ENCODE assay signal across 12 cellular contexts in the genomic region with DNA sequence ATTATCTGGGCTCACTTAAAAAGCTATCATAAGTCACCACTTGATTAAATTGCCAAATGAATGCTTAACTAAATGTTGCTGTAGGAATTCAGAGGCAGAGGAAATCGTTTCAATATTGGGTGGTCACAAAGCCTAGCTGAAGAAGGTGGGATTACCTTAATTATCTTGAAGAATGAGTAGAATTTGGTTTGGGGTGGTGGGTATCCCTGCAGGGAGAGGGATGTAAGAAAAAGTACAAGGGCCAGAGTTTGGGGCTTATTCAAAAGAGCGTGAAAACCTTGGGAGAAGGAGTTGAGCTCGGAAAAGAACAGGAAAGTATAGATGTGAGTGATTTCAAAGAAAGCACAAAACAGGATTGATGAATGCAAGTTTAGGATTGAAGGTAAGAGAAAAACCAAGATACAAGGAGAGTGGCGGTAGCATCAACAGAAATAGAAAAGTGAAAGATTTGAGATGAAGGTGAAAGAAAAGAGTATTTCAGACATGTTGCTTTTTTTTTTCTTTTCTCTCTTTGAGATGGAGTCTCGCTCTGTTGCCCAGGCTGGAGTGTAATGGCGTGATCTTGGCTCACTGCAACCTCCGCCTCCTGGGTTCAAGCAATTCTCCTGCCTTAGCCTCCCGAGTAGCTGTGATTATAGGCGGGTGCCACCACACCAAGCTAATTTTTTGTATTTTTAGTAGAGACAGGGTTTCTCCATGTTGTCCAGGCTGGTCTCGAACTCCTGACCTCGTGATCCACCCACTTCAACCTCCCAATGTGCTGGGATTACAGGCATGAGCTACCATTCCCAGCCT. TPM values are rescaled to one million over a fixed set of nuclear protein-coding genes. Genes with fewer than 3 reads are reported as not detected.
DNase-seq lines count a peak whose midpoint lies in the region; ATAC-seq and TF ChIP-seq lines count a peak whose summit lies in the region.
"Had no signal": no experiment of that assay in that cellular context is flagged by ENCODE, and none has a peak within 500 bp of the region (broad histone marks: within the 10 kb centered on the region; RNA-seq: fewer than 3 reads in every experiment).

No MANE protein-coding gene starts in this region.

- no peak for ATAC-seq in activated T-helper 17 cell treated with anti-CD3 and anti-CD28 coated beads, Interleukin-2, amount 50 U/mL, for 72 hours (replicated peaks)
- ATAC-seq in lower lobe of right lung (no peak), GM21786 (IDR thresholded peaks at IDR 0.05; ENCODE audit: unreplicated experiment) (no peak)

- TF ChIP-seq CTCF in BE2C (IDR thresholded peaks at IDR 0.05; ENCODE audit: low read depth, low read length) (no peak), HEK293 (tag by site-specific recombination; IDR thresholded peaks at IDR 0.05) (no peak), lower lobe of right lung (IDR thresholded peaks at IDR 0.05) (no peak)

- H3K9me3 ChIP-seq in BE2C (no peaks in the 10 kb centered on the region), HEK293 (ENCODE audit: control insufficient read depth, insufficient read depth, low read depth, low read length) (no peaks in the 10 kb centered on the region), lower lobe of right lung (no peaks in the 10 kb centered on the region)
- H3K9me3 ChIP-seq: suprapubic skin had no signal

- peak overlapping the region; percentile 99 for H3K4me3 ChIP-seq in BE2C (ENCODE audit: low read depth, low read length)
- H3K4me3 ChIP-seq in HEK293 (ENCODE audit: low read depth, low read length) = peak overlapping the region; percentile 92
- peak overlapping the region; percentile 95 for H3K4me3 ChIP-seq in lower lobe of right lung

- intact Hi-C loops in lower lobe of right lung (cut with DNase I) = no loop called here

- H3K27ac Mint-ChIP-seq in activated T-helper 17 cell treated with anti-CD3 and anti-CD28 coated beads, Interleukin-2, amount 50 U/mL, for 72 hours = peak overlapping the region; percentile 82

- no peaks in the 10 kb centered on the region for H3K27me3 Mint-ChIP-seq in activated T-helper 17 cell treated with anti-CD3 and anti-CD28 coated beads, Interleukin-2, amount 50 U/mL, for 72 hours

- peaks cover 12% of the 10 kb centered on the region for H3K36me3 Mint-ChIP-seq in activated T-helper 17 cell treated with anti-CD3 and anti-CD28 coated beads, Interleukin-2, amount 50 U/mL, for 72 hours (ENCODE audit: low read depth)

- H3K27ac ChIP-seq in HEK293 (ENCODE audit: extremely low read depth, low read depth, low read length) (no peak overlapping the region), lower lobe of right lung (no peak overlapping the region)

- no peaks in the 10 kb centered on the region for H3K4me1 ChIP-seq in BE2C
- no peaks in the 10 kb centered on the region for H3K4me1 ChIP-seq in HEK293 (ENCODE audit: control insufficient read depth, insufficient read depth, low read length)
- peaks cover 7% of the 10 kb centered on the region for H3K4me1 ChIP-seq in lower lobe of right lung

- H3K36me3 ChIP-seq in BE2C (peaks cover 3% of the 10 kb centered on the region; the same call in 1 of the 2 replicates), HEK293 (ENCODE audit: control insufficient read depth in 2 of 2, insufficient read depth in 1 of 2, low read length in 2 of 2) (peaks cover 10 to 12% of the 10 kb centered on the region in 2 experiments), lower lobe of right lung (peaks cover 11% of the 10 kb centered on the region)
- H3K36me3 ChIP-seq: suprapubic skin had no signal

- DNase-seq in BE2C = no peak
- no peak for DNase-seq in lower lobe of right lung
- no peak for DNase-seq in NCI-H2171 (lab: John Stamatoyannopoulos, UW)
- no peak for DNase-seq in medulla oblongata (ENCODE audit: extremely low spot score)
- DNase-seq in GF-D8 (lab: John Stamatoyannopoulos, UW) = no peak
- DNase-seq: activated CD8-positive, alpha-beta memory T cell treated with anti-CD3 and anti-CD28 coated beads for 24 hours; cortex of kidney; NCI-H1048 had no signal

- POLR2A ChIA-PET in HEK293 (lab: Yijun Ruan, JAX) = no interaction called here

- no peaks in the 10 kb centered on the region for H3K9me3 Mint-ChIP-seq in activated T-helper 17 cell treated with anti-CD3 and anti-CD28 coated beads, Interleukin-2, amount 50 U/mL, for 72 hours

- H3K4me1 Mint-ChIP-seq in activated T-helper 17 cell treated with anti-CD3 and anti-CD28 coated beads, Interleukin-2, amount 50 U/mL, for 72 hours = peaks cover 9% of the 10 kb centered on the region

- H3K27me3 ChIP-seq in BE2C (no peaks in the 10 kb centered on the region), lower lobe of right lung (ENCODE audit: low read depth) (no peaks in the 10 kb centered on the region)
- H3K27me3 ChIP-seq: suprapubic skin had no signal

- peak overlapping the region; percentile 91 for H3K4me3 Mint-ChIP-seq in activated T-helper 17 cell treated with anti-CD3 and anti-CD28 coated beads, Interleukin-2, amount 50 U/mL, for 72 hours

- CTCF ChIA-PET in HEK293 (lab: Yijun Ruan, JAX) = interaction anchor here (0.6 to 1.2 kb wide), 4 partner anchors 10 to 515 kb away, joined by 3 to 5 read pairs (median 3); no protein-coding TSS in a partner anchor

TF ChIP-seq in HEK293, 187 proteins besides CTCF, POLR2A, EP300 and RAD21:
- TF ChIP-seq TRIM28 (IDR thresholded peaks at IDR 0.05; ENCODE audit: borderline replicate concordance, low read length) (no peak), PRDM1 (tag by site-specific recombination; IDR thresholded peaks at IDR 0.05) (peak; percentile 78)

RNA-seq across cellular contexts. Expression of a gene that starts 1.7 kb away (rescaled TPM):
- polyA plus RNA-seq in BE2C (2012; ENCODE audit: insufficient read depth, insufficient read length, low read depth) = 10.7 TPM
- 1 to 10 TPM; 5.4 to 7.7 TPM for total RNA-seq in activated T-helper 17 cell treated with anti-CD3 and anti-CD28 coated beads, Interleukin-2, amount 50 U/mL, for 72 hours
- total RNA-seq in lower lobe of right lung = 5.5 TPM

RNA-seq across cellular contexts. Expression of a gene that starts 18.8 kb away (rescaled TPM):
- polyA plus RNA-seq in BE2C (2012; ENCODE audit: insufficient read depth, insufficient read length, low read depth) = 34.8 TPM
- 10 to 100 TPM; 32.8 to 36.5 TPM for total RNA-seq in activated T-helper 17 cell treated with anti-CD3 and anti-CD28 coated beads, Interleukin-2, amount 50 U/mL, for 72 hours
- total RNA-seq in lower lobe of right lung = 64.9 TPM
